ENCODE assay signal across 9 cellular contexts in the genomic region with DNA sequence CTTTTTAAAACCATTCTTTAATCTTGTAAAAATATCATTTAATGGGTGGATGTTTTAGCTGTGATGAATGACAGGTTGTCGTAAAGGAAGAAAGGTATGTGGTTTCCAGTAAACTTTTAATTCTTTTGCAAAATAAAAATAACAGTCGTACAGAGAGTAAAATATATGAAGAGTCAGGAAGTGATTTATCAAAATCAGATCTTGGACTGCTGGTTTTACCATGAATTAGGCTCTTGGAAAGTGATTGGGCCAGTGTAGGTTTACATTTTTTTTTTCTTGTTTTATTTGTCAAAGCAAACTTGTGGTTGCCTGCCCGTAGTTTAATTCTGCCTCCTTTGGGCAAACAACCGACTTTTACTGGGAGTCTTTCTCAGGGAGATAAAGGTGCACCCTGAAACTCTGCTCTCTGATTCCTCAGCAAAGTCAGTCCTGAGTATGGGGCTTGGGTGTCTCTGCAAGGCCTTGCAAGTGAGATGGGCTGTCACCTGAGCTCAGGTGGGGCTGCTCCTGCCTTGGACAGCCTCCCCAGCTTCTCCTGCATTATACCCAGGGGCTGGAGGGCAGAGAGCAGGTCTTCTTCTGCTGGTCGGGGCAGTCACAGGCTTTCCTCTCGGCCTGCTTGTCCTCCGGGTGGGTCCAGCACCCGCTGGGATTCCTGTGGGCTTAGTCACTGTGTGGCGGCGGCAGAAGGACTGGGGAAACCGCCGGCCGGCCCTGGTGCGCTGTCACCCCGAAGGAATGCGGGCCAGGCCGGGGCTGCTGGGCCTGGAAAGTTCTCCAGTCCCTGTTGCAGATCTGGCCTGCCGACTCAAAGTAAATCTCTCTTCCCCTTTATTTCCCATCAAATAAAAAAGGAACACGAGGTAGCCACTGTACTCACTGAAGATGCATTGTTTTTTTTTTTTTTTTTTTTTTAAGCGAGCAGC.
DNase-seq lines count a peak whose midpoint lies in the region; ATAC-seq, FAIRE-seq and TF ChIP-seq lines count a peak whose summit lies in the region.
"Had no signal": no experiment of that assay in that cellular context is flagged by ENCODE, and none has a peak within 500 bp of the region (broad histone marks: within the 10 kb centered on the region; RNA-seq: fewer than 3 reads in every experiment).

No MANE protein-coding gene starts in this region.

- peaks cover 36% of the 10 kb centered on the region for H3K36me3 ChIP-seq in BLaER1
- no peaks in the 10 kb centered on the region for H3K36me3 ChIP-seq in SJCRH30

- ATAC-seq in foreskin keratinocyte (peak; percentile 99), omental fat pad (ENCODE audit: low FRiP score) (peak; percentile 98), HG02678 (IDR thresholded peaks at IDR 0.05; ENCODE audit: unreplicated experiment) (no peak)
- ATAC-seq: GM12878 had no signal

- no peak overlapping the region for H3K4me2 ChIP-seq in BLaER1

- H3K9ac ChIP-seq in BLaER1 = no peak overlapping the region

- FAIRE-seq in GM19239 (lab: Jason Lieb, UNC) = no peak
- FAIRE-seq: GM12878 had no signal

- H3K27me3 ChIP-seq in BLaER1 (no peaks in the 10 kb centered on the region), SJCRH30 (no peaks in the 10 kb centered on the region), foreskin keratinocyte (no peaks in the 10 kb centered on the region)

- H3K27ac ChIP-seq in BLaER1 (0 out of 2 replicates have a peak overlapping the region, but pooled peaks have one; percentile 21), SJCRH30 (peak overlapping the region; percentile 87), foreskin keratinocyte (peak overlapping the region; percentile 77)

- H3K4me1 ChIP-seq in BLaER1 = peaks cover 68% of the 10 kb centered on the region
- peaks cover 32% of the 10 kb centered on the region for H3K4me1 ChIP-seq in SJCRH30
- H3K4me1 ChIP-seq in foreskin keratinocyte = peaks cover 33% of the 10 kb centered on the region

- peaks cover 100% of the 10 kb centered on the region for H4K20me1 ChIP-seq in BLaER1

- DNase-seq in SJCRH30 = peak; percentile 92 to 95
- peak; percentile 80 to 92 for DNase-seq in foreskin keratinocyte
- DNase-seq in omental fat pad (ENCODE audit: low spot score) = peak; percentile 65
- DNase-seq in GDM1 (lab: John Stamatoyannopoulos, UW) = no peak
- DNase-seq in NCI-H1436 treated with DMSO at 0.1 percent for 48 hours (lab: John Stamatoyannopoulos, UW) = no peak
- DNase-seq in GM19239 (ENCODE audit: insufficient read length, low spot score) = no peak

- TF ChIP-seq CTCF in foreskin keratinocyte (conservative IDR thresholded peaks at IDR 0.05) (no peak), omental fat pad (IDR thresholded peaks at IDR 0.05) (no peak)

- peaks cover 18% of the 10 kb centered on the region for H3K9me3 ChIP-seq in BLaER1
- H3K9me3 ChIP-seq in SJCRH30 (replicated peaks) = 0 out of 2 replicates have a peak, but pooled peaks cover 2% of the 10 kb centered on the region

- H3K4me3 ChIP-seq in BLaER1 = no peak overlapping the region
- H3K4me3 ChIP-seq in SJCRH30 = peak overlapping the region; percentile 7
- H3K4me3 ChIP-seq: GM12878 had no signal

Comparison
In these comparisons a context has a peak if more than half of its experiments do, and no peak if none do; other contexts are left out.
1. H3K27ac ChIP-seq: peak in every context shown above with its lines; median percentile 87 in SJCRH30; 77 in foreskin keratinocyte; 21 in BLaER1.
2. DNase-seq: peak in SJCRH30 (2 of 2), foreskin keratinocyte (2 of 2) and omental fat pad (single experiment); none in GDM1 (single experiment), NCI-H1436 treated with DMSO at 0.1 percent for 48 hours (single experiment) and GM19239 (single experiment).